Comparison of ENCODE assay signal across 8 cellular contexts in the genomic region with DNA sequence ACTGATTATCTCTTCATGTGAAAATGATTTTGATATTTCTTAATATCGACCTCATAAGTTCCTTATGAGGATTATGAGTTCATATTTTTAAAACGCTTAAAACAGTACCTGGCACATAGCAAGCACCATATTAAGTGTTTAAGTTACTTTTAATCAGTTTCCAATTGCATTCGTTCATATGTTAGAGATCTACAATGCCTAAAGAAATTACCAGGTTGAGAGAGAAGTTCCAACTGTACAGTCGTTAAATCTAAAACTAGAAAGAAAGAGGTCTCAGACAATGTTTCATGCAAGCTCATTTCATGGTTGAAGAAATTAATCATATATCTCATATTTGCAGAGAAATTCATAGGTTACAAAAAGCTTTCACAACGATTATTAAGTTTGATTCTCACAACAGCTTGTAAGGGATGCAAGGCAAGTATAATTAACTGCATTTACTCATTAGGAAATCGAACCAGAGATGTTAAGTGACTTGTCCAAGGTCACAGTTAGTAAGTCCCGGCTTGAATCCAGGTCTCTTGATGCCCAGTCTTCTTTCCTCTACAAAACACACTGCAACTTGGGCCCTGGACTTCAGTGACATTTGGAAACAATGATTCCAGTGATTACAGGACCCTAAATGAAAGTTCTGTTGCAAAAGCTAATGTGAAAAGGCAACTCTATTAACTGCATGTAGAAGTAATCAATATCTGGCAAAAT. TPM values are rescaled to one million over a fixed set of nuclear protein-coding genes. Genes with fewer than 3 reads are reported as not detected.
A peak's percentile ranks its signal among the peaks of the same experiment; 100 is the strongest.
DNase-seq lines count a peak whose midpoint lies in the region; ATAC-seq and TF ChIP-seq lines count a peak whose summit lies in the region.

No MANE protein-coding gene starts in this region.

- no peak overlapping the region for H2AFZ ChIP-seq in Loucy (ENCODE audit: low read length)

- H3K4me3 Mint-ChIP-seq in CD4-positive, CD25-positive, alpha-beta regulatory T cell, result peak overlapping the region; percentile 96 to 99 (median 97)
- H3K4me3 Mint-ChIP-seq in neural crest cell, result peak overlapping the region; percentile 99

- no peak for TF ChIP-seq CTCF in Loucy (conservative IDR thresholded peaks at IDR 0.05; ENCODE audit: low read length)
- no peak for TF ChIP-seq CTCF in dorsolateral prefrontal cortex (IDR thresholded peaks at IDR 0.05 in 54 of 56, conservative IDR thresholded peaks at IDR 0.05 in 2 of 56; ENCODE audit: low read depth in 1 of 56, partially characterized antibody in 56 of 56)
- TF ChIP-seq CTCF in neural crest cell (conservative IDR thresholded peaks at IDR 0.05), result no peak

- H3K36me3 ChIP-seq in CD4-positive, CD25-positive, alpha-beta regulatory T cell (ENCODE audit: control insufficient read depth, insufficient read depth, low read length), result no peaks in the 10 kb centered on the region
- no peaks in the 10 kb centered on the region for H3K36me3 ChIP-seq in Loucy (ENCODE audit: insufficient read depth, low read length)
- no peaks in the 10 kb centered on the region for H3K36me3 ChIP-seq in effector memory CD4-positive, alpha-beta T cell (ENCODE audit: control insufficient read depth, insufficient read depth, low read length)

- DNase-seq in CD4-positive, CD25-positive, alpha-beta regulatory T cell, result no peak
- DNase-seq in dorsolateral prefrontal cortex (no peak), neural crest cell (ENCODE audit: low read depth, low spot score) (no peak), left lobe of liver (ENCODE audit: low spot score) (no peak), NCI-H1092 (lab: John Stamatoyannopoulos, UW) (no peak)
- no peak for DNase-seq in effector memory CD4-positive, alpha-beta T cell

- no peaks in the 10 kb centered on the region for H3F3A ChIP-seq in Loucy (ENCODE audit: low read depth)

- peak overlapping the region; percentile 80 for H3K4me3 ChIP-seq in CD4-positive, CD25-positive, alpha-beta regulatory T cell (ENCODE audit: low read depth, low read length)
- H3K4me3 ChIP-seq in Loucy (ENCODE audit: low read length, poor library complexity, severe bottlenecking) (peak overlapping the region; percentile 92), dorsolateral prefrontal cortex (peak overlapping the region; percentile 59 to 98 (median 87))
- H3K4me3 ChIP-seq in effector memory CD4-positive, alpha-beta T cell (ENCODE audit: insufficient read depth, low read depth, low read length, poor library complexity, severe bottlenecking), result no peak overlapping the region

- peak overlapping the region; percentile 96 for H3K4me2 ChIP-seq in Loucy (ENCODE audit: low read depth, low read length, poor library complexity, severe bottlenecking)

- peak overlapping the region; percentile 79 for H3K9ac ChIP-seq in Loucy (ENCODE audit: low read depth, low read length, poor library complexity, severe bottlenecking)

- no peaks in the 10 kb centered on the region for H3K36me3 Mint-ChIP-seq in CD4-positive, CD25-positive, alpha-beta regulatory T cell
- no peaks in the 10 kb centered on the region for H3K36me3 Mint-ChIP-seq in neural crest cell (ENCODE audit: low read depth)

- H3K27me3 Mint-ChIP-seq in CD4-positive, CD25-positive, alpha-beta regulatory T cell, result no peaks in the 10 kb centered on the region
- peaks cover 41% of the 10 kb centered on the region for H3K27me3 Mint-ChIP-seq in neural crest cell (ENCODE audit: low read depth)

- H3K9me2 ChIP-seq in Loucy (replicated peaks; ENCODE audit: low read depth, low read length), result no peaks in the 10 kb centered on the region

- H3K79me2 ChIP-seq in Loucy (ENCODE audit: insufficient read depth, low read length), result peaks cover 43% of the 10 kb centered on the region

- no peak overlapping the region for H3K27ac ChIP-seq in CD4-positive, CD25-positive, alpha-beta regulatory T cell (ENCODE audit: insufficient read depth, low read length, poor library complexity, severe bottlenecking)
- H3K27ac ChIP-seq in dorsolateral prefrontal cortex, result peak overlapping the region in 51 of 59 donors; percentile 81 to 98 (median 94)
- H3K27ac ChIP-seq in effector memory CD4-positive, alpha-beta T cell (ENCODE audit: insufficient read depth, low read length, poor library complexity, severe bottlenecking), result no peak overlapping the region

- peaks cover 25% of the 10 kb centered on the region for H3K4me1 ChIP-seq in CD4-positive, CD25-positive, alpha-beta regulatory T cell (ENCODE audit: control insufficient read depth, insufficient read depth, low read length, poor library complexity, severe bottlenecking)
- peaks cover 31% of the 10 kb centered on the region for H3K4me1 ChIP-seq in Loucy (ENCODE audit: insufficient read depth, low read length, poor library complexity, severe bottlenecking)
- H3K4me1 ChIP-seq in effector memory CD4-positive, alpha-beta T cell (ENCODE audit: control insufficient read depth, insufficient read depth, low read length, poor library complexity, severe bottlenecking), result peaks cover 9% of the 10 kb centered on the region

- peaks cover 28 to 54% (median 49%) of the 10 kb centered on the region in 4 donors for H3K4me1 Mint-ChIP-seq in CD4-positive, CD25-positive, alpha-beta regulatory T cell
- peaks cover 33% of the 10 kb centered on the region for H3K4me1 Mint-ChIP-seq in neural crest cell

- H3K27ac Mint-ChIP-seq in CD4-positive, CD25-positive, alpha-beta regulatory T cell, result peak overlapping the region in 2 of 3 donors; percentile 91 to 97
- H3K27ac Mint-ChIP-seq in neural crest cell (ENCODE audit: unreplicated experiment), result no peak overlapping the region

- H3K9me3 Mint-ChIP-seq in CD4-positive, CD25-positive, alpha-beta regulatory T cell, result no peaks in the 10 kb centered on the region
- H3K9me3 Mint-ChIP-seq in neural crest cell, result no peaks in the 10 kb centered on the region

- H3K9me3 ChIP-seq in CD4-positive, CD25-positive, alpha-beta regulatory T cell (ENCODE audit: control insufficient read depth in 2 of 2, low read length in 2 of 2), result no peaks in the 10 kb centered on the region
- H3K9me3 ChIP-seq in Loucy (ENCODE audit: insufficient read depth, low read depth, low read length), result no peaks in the 10 kb centered on the region
- H3K9me3 ChIP-seq in effector memory CD4-positive, alpha-beta T cell (ENCODE audit: control insufficient read depth, low read length), result no peaks in the 10 kb centered on the region

- no peak for ATAC-seq in CD4-positive, CD25-positive, alpha-beta regulatory T cell (ENCODE audit: low read depth in 2 of 2)
- no peak for ATAC-seq in GM19351 (IDR thresholded peaks at IDR 0.05; ENCODE audit: unreplicated experiment)
- ATAC-seq in left lobe of liver, result no peak

- peaks cover 13% of the 10 kb centered on the region for H4K20me1 ChIP-seq in Loucy (ENCODE audit: insufficient read depth, low read length, poor library complexity, severe bottlenecking)

- no peaks in the 10 kb centered on the region for H3K27me3 ChIP-seq in CD4-positive, CD25-positive, alpha-beta regulatory T cell (ENCODE audit: control insufficient read depth, insufficient read depth, low read length)
- H3K27me3 ChIP-seq in Loucy (ENCODE audit: insufficient read depth, low read length, poor library complexity, severe bottlenecking) (no peaks in the 10 kb centered on the region), dorsolateral prefrontal cortex (no peaks in the 10 kb centered on the region)
- no peaks in the 10 kb centered on the region for H3K27me3 ChIP-seq in effector memory CD4-positive, alpha-beta T cell (replicated peaks; ENCODE audit: control insufficient read depth, insufficient read depth, low read length, poor library complexity, severe bottlenecking)

- intact Hi-C loops in dorsolateral prefrontal cortex (cut with DNase I), result loop anchor here (5.0 to 10.0 kb wide), 6 partner anchors 40 to 273 kb away; a partner anchor contains a TSS

RNA-seq across cellular contexts. Expression of a gene that starts 1.3 kb away (rescaled TPM):
- total RNA-seq in CD4-positive, CD25-positive, alpha-beta regulatory T cell, result 63.3 TPM
- polyA plus RNA-seq in CD4-positive, CD25-positive, alpha-beta regulatory T cell, result 10 to 100 TPM in 2 of 4 donors, 1 to 10 TPM in 2; 6.1 to 14.6 (median 10.6) TPM
- total RNA-seq in dorsolateral prefrontal cortex (100 to 1,000 TPM in 119 of 120 experiments, 10 to 100 TPM in 1; 99.8 to 333 (median 241) TPM), neural crest cell (27.1 and 29.1 TPM in 2 replicates), left lobe of liver (4.0 TPM)

RNA-seq across cellular contexts. Expression of a gene that starts 41.5 kb away (rescaled TPM):
- 143 TPM for total RNA-seq in CD4-positive, CD25-positive, alpha-beta regulatory T cell
- 10 to 100 TPM; 72.1 to 83.1 (median 82.6) TPM for polyA plus RNA-seq in CD4-positive, CD25-positive, alpha-beta regulatory T cell
- total RNA-seq in dorsolateral prefrontal cortex (100 to 1,000 TPM; 228 to 624 (median 390) TPM), neural crest cell (208 and 213 TPM in 2 replicates), left lobe of liver (42.6 TPM)

Comparison
In these comparisons a context has a peak if more than half of its experiments do, and no peak if none do; other contexts are left out.
1. H3K27ac ChIP-seq: peak in dorsolateral prefrontal cortex (51 of 59); none in CD4-positive, CD25-positive, alpha-beta regulatory T cell (single experiment) and effector memory CD4-positive, alpha-beta T cell (single experiment).